Comparison of ENCODE assay signal across 19 cellular contexts in the genomic region with DNA sequence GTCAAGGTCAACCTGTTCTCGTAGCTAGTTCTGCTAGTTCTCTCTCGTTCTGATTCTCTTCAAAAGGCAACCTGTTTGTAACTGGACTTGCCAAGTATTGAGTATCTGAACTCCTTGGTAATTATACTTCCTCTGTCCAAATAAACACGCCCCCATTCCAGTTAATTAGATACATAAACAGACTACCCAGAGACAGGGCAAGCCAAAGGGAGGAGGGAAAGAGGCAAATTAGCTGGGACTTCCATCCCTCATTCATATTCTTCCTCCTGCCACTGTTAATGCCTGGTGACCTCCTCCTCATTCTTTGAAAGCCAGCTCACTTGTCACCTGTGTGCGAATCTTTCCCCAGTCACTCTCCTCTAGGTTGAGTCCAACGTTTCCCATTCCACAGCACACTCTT.
DNase-seq lines count a peak whose midpoint lies in the region; ATAC-seq and TF ChIP-seq lines count a peak whose summit lies in the region.
"Had no signal": no experiment of that assay in that cellular context is flagged by ENCODE, and none has a peak within 500 bp of the region (broad histone marks: within the 10 kb centered on the region; RNA-seq: fewer than 3 reads in every experiment).

No MANE protein-coding gene starts in this region.

- peak in 2 of 3 experiments; percentile 16 to 42 for DNase-seq in NCI-H1417 (lab: John Stamatoyannopoulos, UW)
- no peak for DNase-seq in NCI-H1417 treated with DMSO at 0.1 percent for 48 hours (lab: John Stamatoyannopoulos, UW)
- peak; percentile 65 for DNase-seq in COR-L47 (lab: John Stamatoyannopoulos, UW)
- DNase-seq in esophagus muscularis mucosa (ENCODE audit: extremely low spot score) = peak; percentile 45
- DNase-seq in globus pallidus (ENCODE audit: low spot score) = no peak
- DNase-seq: C1 segment of cervical spinal cord; CD4-positive, CD25-positive, alpha-beta regulatory T cell; CD8-positive, alpha-beta T cell; DMS 273 treated with DMSO at 0.1 percent for 48 hours; DMS79; EL; GDM1; H9; HFFc6 had no signal

- no peaks in the 10 kb centered on the region for H3K9me3 ChIP-seq in esophagus muscularis mucosa

- WGBS in esophagus muscularis mucosa = 88% methylated on average over 5 of the region's 5 CpGs

- TF ChIP-seq CTCF in 22Rv1 (IDR thresholded peaks at IDR 0.05) (no peak), esophagus muscularis mucosa (IDR thresholded peaks at IDR 0.05) (no peak)

- H3K36me3 ChIP-seq in esophagus muscularis mucosa = no peaks in the 10 kb centered on the region

- no peak for TF ChIP-seq POLR2A in esophagus muscularis mucosa (IDR thresholded peaks at IDR 0.05; ENCODE audit: low read depth)

- H3K4me3 ChIP-seq in esophagus muscularis mucosa = no peak overlapping the region
- H3K4me3 ChIP-seq: GM12878, GM23338 had no signal

- no peak for ATAC-seq in HG03469 (IDR thresholded peaks at IDR 0.05; ENCODE audit: unreplicated experiment)
- ATAC-seq: CD8-positive, alpha-beta T cell; GM12878; GM23338; HCT116 had no signal

- H3K4me1 ChIP-seq in esophagus muscularis mucosa = no peaks in the 10 kb centered on the region

- no peaks in the 10 kb centered on the region for H3K27me3 ChIP-seq in esophagus muscularis mucosa

- H3K27ac ChIP-seq in 22Rv1 (peak overlapping the region; percentile 96), esophagus muscularis mucosa (replicated peaks in 1 of 4) (no peak overlapping the region)

- no peak for TF ChIP-seq EP300 in esophagus muscularis mucosa (IDR thresholded peaks at IDR 0.05)

- intact Hi-C loops in esophagus muscularis mucosa (cut with DNase I) = no loop called here

Comparison
In these comparisons a context has a peak if more than half of its experiments do, and no peak if none do; other contexts are left out.
1. DNase-seq: peak in NCI-H1417 (2 of 3), COR-L47 (single experiment) and esophagus muscularis mucosa (single experiment); none in NCI-H1417 treated with DMSO at 0.1 percent for 48 hours (single experiment) and globus pallidus (single experiment).